ENCODE assay signal across 8 cellular contexts in genomic region chr1:89023026-89023425, GRCh38. TPM values are rescaled to one million over a fixed set of nuclear protein-coding genes. Genes with fewer than 3 reads are reported as not detected.
DNase-seq lines count a peak whose midpoint lies in the region; ATAC-seq and TF ChIP-seq lines count a peak whose summit lies in the region.

No MANE protein-coding gene starts in this region.

- H3K36me3 Mint-ChIP-seq in T-helper 1 cell treated with Interleukin-12 subunit alpha and Interleukin-12 subunit beta and Interleukin-4 antibody, amounts not matched to agents 30 μg/mL and 1 μg/mL, for 36 hours (ENCODE audit: low read depth): peaks cover 44% of the 10 kb centered on the region

- no peak for TF ChIP-seq EP300 in suprapubic skin (IDR thresholded peaks at IDR 0.05)

- ATAC-seq in SK-N-SH treated with all-trans-retinoic acid at 6 μM for 48 hours: peak; percentile 22; the same call in 2 of the 3 replicates

- no peaks in the 10 kb centered on the region for H3K27me3 Mint-ChIP-seq in T-helper 1 cell treated with Interleukin-12 subunit alpha and Interleukin-12 subunit beta and Interleukin-4 antibody, amounts not matched to agents 30 μg/mL and 1 μg/mL, for 36 hours (ENCODE audit: low read depth)

- peaks cover 31% of the 10 kb centered on the region for H3K4me1 Mint-ChIP-seq in T-helper 1 cell treated with Interleukin-12 subunit alpha and Interleukin-12 subunit beta and Interleukin-4 antibody, amounts not matched to agents 30 μg/mL and 1 μg/mL, for 36 hours (ENCODE audit: low read depth)

- DNase-seq in T-helper 1 cell (no peak), foreskin fibroblast (no peak), suprapubic skin (ENCODE audit: low spot score in 2 of 2) (no peak), activated gamma-delta T cell (lab: John Stamatoyannopoulos, UW) (no peak), BE2C (no peak)
- no peak for DNase-seq in activated CD4-positive, CD25-positive, alpha-beta regulatory T cell treated with anti-CD3 and anti-CD28 coated beads, Interleukin-2, amount 50 U/mL, for 72 hours

- TF ChIP-seq CTCF in foreskin fibroblast (IDR thresholded peaks at IDR 0.05; ENCODE audit: low read depth, low read length) (no peak), suprapubic skin (IDR thresholded peaks at IDR 0.05) (no peak), BE2C (IDR thresholded peaks at IDR 0.05; ENCODE audit: low read depth, low read length) (no peak)

- H3K9me3 Mint-ChIP-seq in T-helper 1 cell treated with Interleukin-12 subunit alpha and Interleukin-12 subunit beta and Interleukin-4 antibody, amounts not matched to agents 30 μg/mL and 1 μg/mL, for 36 hours: peaks cover 11% of the 10 kb centered on the region

- peaks cover 39% of the 10 kb centered on the region for H3K4me1 ChIP-seq in suprapubic skin
- H3K4me1 ChIP-seq in BE2C: no peaks in the 10 kb centered on the region

- no peaks in the 10 kb centered on the region for H3K36me3 ChIP-seq in suprapubic skin
- no peaks in the 10 kb centered on the region for H3K36me3 ChIP-seq in BE2C

- no peaks in the 10 kb centered on the region for H3K9me3 ChIP-seq in suprapubic skin
- no peaks in the 10 kb centered on the region for H3K9me3 ChIP-seq in BE2C

- H3K4me3 Mint-ChIP-seq in T-helper 1 cell treated with Interleukin-12 subunit alpha and Interleukin-12 subunit beta and Interleukin-4 antibody, amounts not matched to agents 30 μg/mL and 1 μg/mL, for 36 hours: peak overlapping the region; percentile 97

- H3K4me3 ChIP-seq in foreskin fibroblast (ENCODE audit: low read depth in 1 of 2, low read length in 2 of 2) (peak overlapping the region; percentile 82 to 99), suprapubic skin (peak overlapping the region; percentile 50), BE2C (ENCODE audit: low read depth, low read length) (no peak overlapping the region)

- peak overlapping the region; percentile 84 for H3K27ac Mint-ChIP-seq in T-helper 1 cell treated with Interleukin-12 subunit alpha and Interleukin-12 subunit beta and Interleukin-4 antibody, amounts not matched to agents 30 μg/mL and 1 μg/mL, for 36 hours

- no peak for TF ChIP-seq POLR2A in suprapubic skin (IDR thresholded peaks at IDR 0.05)

- H3K27ac ChIP-seq in suprapubic skin: peak overlapping the region; percentile 75

- H3K27me3 ChIP-seq in suprapubic skin (no peaks in the 10 kb centered on the region), BE2C (no peaks in the 10 kb centered on the region)

TF ChIP-seq in SK-N-SH treated with all-trans-retinoic acid at 6 μM for 48 hours, 23 proteins besides CTCF, POLR2A, EP300 and RAD21:
- TF ChIP-seq POU6F1 (CRISPR knock-in tag; IDR thresholded peaks at IDR 0.05; ENCODE audit: borderline replicate concordance, low read depth) (no peak), ZNF8 (CRISPR knock-in tag; IDR thresholded peaks at IDR 0.05) (no peak), CREB5 (CRISPR knock-in tag; IDR thresholded peaks at IDR 0.05; ENCODE audit: low read depth) (no peak), CSDC2 (CRISPR knock-in tag; IDR thresholded peaks at IDR 0.05) (no peak), TSHZ2 (CRISPR knock-in tag; IDR thresholded peaks at IDR 0.05) (no peak), ESRRG (CRISPR knock-in tag; IDR thresholded peaks at IDR 0.05) (no peak), RARB (CRISPR knock-in tag; IDR thresholded peaks at IDR 0.05) (no peak), BACH2 (CRISPR knock-in tag; IDR thresholded peaks at IDR 0.05; ENCODE audit: borderline replicate concordance) (no peak), OSR1 (CRISPR knock-in tag; IDR thresholded peaks at IDR 0.05) (no peak), ZNF565 (CRISPR knock-in tag; conservative IDR thresholded peaks at IDR 0.05; ENCODE audit: low read depth) (no peak), SNAI2 (CRISPR knock-in tag; IDR thresholded peaks at IDR 0.05) (no peak), ZFP3 (CRISPR knock-in tag; IDR thresholded peaks at IDR 0.05) (no peak), ZFP30 (CRISPR knock-in tag; IDR thresholded peaks at IDR 0.05) (no peak), ISL1 (CRISPR knock-in tag; IDR thresholded peaks at IDR 0.05) (no peak), TOX (CRISPR knock-in tag; IDR thresholded peaks at IDR 0.05; ENCODE audit: borderline replicate concordance) (no peak), CSRNP3 (CRISPR knock-in tag; IDR thresholded peaks at IDR 0.05) (no peak)

RNA-seq across cellular contexts. Expression of gene GBP3, which starts 0.4 kb away (rescaled TPM):
- 10 to 100 TPM in 2 of 4 donors, 1 to 10 TPM in 2; 5.5 to 15.7 (median 9.7) TPM for total RNA-seq in suprapubic skin
- polyA plus RNA-seq in BE2C (2012; ENCODE audit: insufficient read depth, insufficient read length, low read depth): not detected

RNA-seq across cellular contexts. Expression of gene KYAT3, which starts 30.6 kb away (rescaled TPM):
- total RNA-seq in suprapubic skin: 10 to 100 TPM; 21.1 to 41.9 (median 26.7) TPM
- 12.3 TPM for polyA plus RNA-seq in BE2C (2012; ENCODE audit: insufficient read depth, insufficient read length, low read depth)

RNA-seq across cellular contexts. Expression of gene RBMXL1, which starts 30.6 kb away (rescaled TPM):
- total RNA-seq in suprapubic skin: 10 to 100 TPM; 18.0 to 23.9 (median 19.6) TPM
- polyA plus RNA-seq in BE2C (2012; ENCODE audit: insufficient read depth, insufficient read length, low read depth): 5.7 TPM

RNA-seq across cellular contexts. Expression of gene GBP1, which starts 42.0 kb away (rescaled TPM):
- total RNA-seq in suprapubic skin: 10 to 100 TPM in 3 of 4 donors, 1 to 10 TPM in 1; 8.9 to 14.3 (median 11.5) TPM
- 0.22 TPM for polyA plus RNA-seq in BE2C (2012; ENCODE audit: insufficient read depth, insufficient read length, low read depth)
